In genomic region chr7:89133819-89134218, GRCh38 we compare ENCODE assay signal across 24 cellular contexts.
"Had no signal": no experiment of that assay in that cellular context is flagged by ENCODE, and none has a peak within 500 bp of the region (broad histone marks: within the 10 kb centered on the region; RNA-seq: fewer than 3 reads in every experiment).

No MANE protein-coding gene starts in this region.

- H3K4me3 ChIP-seq: hepatocyte, left ventricle myocardium inferior, lung, right atrium auricular region, right lobe of liver, skin epidermis, tibial nerve, uterus had no signal

- H3K79me2 ChIP-seq: hepatocyte, parathyroid adenoma had no signal

- H3K4me3 Mint-ChIP-seq: memory B cell; naive thymus-derived CD8-positive, alpha-beta T cell; nephron; neural crest cell; stimulated activated naive CD8-positive, alpha-beta T cell treated with anti-CD3 and anti-CD28 coated beads, Interleukin-15, Interleukin-2, amounts not matched to agents 100 ng/mL and 50 ng/mL, for 24 hours; type B pancreatic cell had no signal

- DNase-seq: islet precursor cell; left ventricle myocardium inferior; naive thymus-derived CD8-positive, alpha-beta T cell; occipital lobe; right lobe of liver; stimulated activated CD4-positive, alpha-beta T cell treated with anti-CD3 and anti-CD28 coated beads, Interleukin-12 subunit alpha, Interleukin-12 subunit beta, amount 100 ng/mL, for 4 hours; stimulated activated CD4-positive, alpha-beta T cell treated with anti-CD3 and anti-CD28 coated beads, Interleukin-15, amount 100 ng/mL, for 24 hours; stimulated activated CD4-positive, alpha-beta T cell treated with anti-CD3 and anti-CD28 coated beads, Interleukin-2, amount 100 ng/mL, for 24 hours; stimulated activated CD4-positive, alpha-beta T cell treated with anti-CD3 and anti-CD28 coated beads, Interleukin-4, amount 100 ng/mL, for 1 hour; stimulated activated naive CD4-positive, alpha-beta T cell; uterus had no signal

- H3K9ac ChIP-seq: parathyroid adenoma had no signal

- ATAC-seq: naive thymus-derived CD8-positive, alpha-beta T cell; right lobe of liver had no signal

- H3K27me3 ChIP-seq: hepatocyte, neutrophil, right atrium auricular region, right lobe of liver, tibial nerve, uterus had no signal

- H3K9me3 ChIP-seq: neutrophil, right atrium auricular region, right lobe of liver, uterus had no signal

- H3K4me2 ChIP-seq: hepatocyte had no signal

- H3K4me1 Mint-ChIP-seq: memory B cell; naive thymus-derived CD8-positive, alpha-beta T cell; nephron had no signal

- H3K9me3 Mint-ChIP-seq: memory B cell, type B pancreatic cell had no signal

- H3K36me3 ChIP-seq: left ventricle myocardium inferior, neutrophil, right atrium auricular region, right lobe of liver, tibial nerve, uterus had no signal

- H3K27me3 Mint-ChIP-seq: memory B cell; progenitor cell of endocrine pancreas; stimulated activated naive CD8-positive, alpha-beta T cell treated with anti-CD3 and anti-CD28 coated beads, Interleukin-15, Interleukin-2, amounts not matched to agents 100 ng/mL and 50 ng/mL, for 24 hours; type B pancreatic cell had no signal

- H3K36me3 Mint-ChIP-seq: memory B cell; naive thymus-derived CD8-positive, alpha-beta T cell; type B pancreatic cell had no signal

- H3K27ac ChIP-seq: hepatocyte, left ventricle myocardium inferior, neutrophil, parathyroid adenoma, right atrium auricular region, right lobe of liver, skin epidermis, tibial nerve, uterus had no signal

- H2AFZ ChIP-seq: hepatocyte, parathyroid adenoma had no signal

- H3K27ac Mint-ChIP-seq: memory B cell; naive thymus-derived CD8-positive, alpha-beta T cell; nephron; progenitor cell of endocrine pancreas; stimulated activated naive CD8-positive, alpha-beta T cell treated with anti-CD3 and anti-CD28 coated beads, Interleukin-15, Interleukin-2, amounts not matched to agents 100 ng/mL and 50 ng/mL, for 24 hours; type B pancreatic cell had no signal

- H3K4me1 ChIP-seq: left ventricle myocardium inferior, parathyroid adenoma, right atrium auricular region, right lobe of liver, tibial nerve, uterus had no signal
